Comparison of ENCODE assay signal across 12 cellular contexts in the genomic region with DNA sequence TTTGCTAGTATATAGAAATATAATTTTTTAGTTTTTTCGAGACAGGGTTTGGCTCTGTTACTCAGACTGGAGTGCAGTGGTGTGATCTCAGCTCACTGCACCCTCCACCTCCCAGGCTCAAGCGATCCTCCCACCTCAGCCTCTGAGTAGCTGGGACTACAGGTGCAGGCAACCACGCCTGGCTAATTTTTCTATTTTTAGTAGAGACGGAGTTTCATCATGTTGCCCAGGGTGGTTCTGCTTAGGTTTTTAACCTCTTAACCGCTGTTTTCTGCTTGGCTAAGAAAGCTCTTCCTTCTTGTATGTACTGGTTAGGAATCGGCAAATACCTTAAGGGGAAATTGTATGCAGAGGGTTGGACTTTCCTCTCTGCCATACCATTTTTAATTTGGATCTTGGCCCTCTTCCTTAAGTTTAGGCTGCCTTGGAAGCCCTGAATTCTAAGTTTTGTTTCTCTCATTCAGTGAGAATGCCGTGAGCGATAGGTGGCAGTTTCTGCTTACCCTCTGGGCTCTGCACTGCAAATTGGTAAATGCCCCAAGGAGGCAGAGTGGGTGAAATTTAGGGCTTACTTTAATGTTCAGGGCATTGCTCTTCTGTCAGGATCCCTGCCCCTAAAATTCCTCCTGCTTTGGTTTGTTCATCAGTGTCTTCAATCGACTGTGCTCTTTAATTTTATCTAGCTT. TPM values are rescaled to one million over a fixed set of nuclear protein-coding genes. Genes with fewer than 3 reads are reported as not detected.
DNase-seq lines count a peak whose midpoint lies in the region; ATAC-seq and TF ChIP-seq lines count a peak whose summit lies in the region.
"Had no signal": no experiment of that assay in that cellular context is flagged by ENCODE, and none has a peak within 500 bp of the region (broad histone marks: within the 10 kb centered on the region; RNA-seq: fewer than 3 reads in every experiment).

No MANE protein-coding gene starts in this region.

- intact Hi-C loops in activated T-helper 1 cell treated with anti-CD3 and anti-CD28 coated beads, Interleukin-12 subunit alpha, Interleukin-12 subunit beta, Interleukin-2, Interleukin-4 antibody, amounts not matched to agents 30 ng/mL and 10 ng/mL and 1 ng/mL, durations not matched to agents 14 hours and 24 hours and 36 hours (cut with micrococcal nuclease), result no loop called here
- intact Hi-C loops in left ventricle myocardium superior (cut with micrococcal nuclease), result no loop called here

- H3K27me3 ChIP-seq in GM06990 (replicated peaks; ENCODE audit: control insufficient read depth, insufficient read depth, low read length) (no peaks in the 10 kb centered on the region), gastroesophageal sphincter (no peaks in the 10 kb centered on the region)

- no peaks in the 10 kb centered on the region for H3K4me1 Mint-ChIP-seq in activated T-helper 1 cell treated with anti-CD3 and anti-CD28 coated beads, Interleukin-12 subunit alpha, Interleukin-12 subunit beta, Interleukin-2, Interleukin-4 antibody, amounts not matched to agents 30 ng/mL and 10 ng/mL and 1 ng/mL, durations not matched to agents 14 hours and 24 hours and 36 hours (ENCODE audit: low read depth)

- H3K36me3 ChIP-seq in GM06990 (ENCODE audit: control insufficient read depth, insufficient read depth, low read length) (no peaks in the 10 kb centered on the region), gastroesophageal sphincter (no peaks in the 10 kb centered on the region)

- no peaks in the 10 kb centered on the region for H3K9me3 ChIP-seq in gastroesophageal sphincter

- H3K36me3 Mint-ChIP-seq in activated T-helper 1 cell treated with anti-CD3 and anti-CD28 coated beads, Interleukin-12 subunit alpha, Interleukin-12 subunit beta, Interleukin-2, Interleukin-4 antibody, amounts not matched to agents 30 ng/mL and 10 ng/mL and 1 ng/mL, durations not matched to agents 14 hours and 24 hours and 36 hours (ENCODE audit: low read depth), result no peaks in the 10 kb centered on the region

- no peaks in the 10 kb centered on the region for H3K4me1 ChIP-seq in gastroesophageal sphincter

- no peak overlapping the region for H3K4me3 Mint-ChIP-seq in activated T-helper 1 cell treated with anti-CD3 and anti-CD28 coated beads, Interleukin-12 subunit alpha, Interleukin-12 subunit beta, Interleukin-2, Interleukin-4 antibody, amounts not matched to agents 30 ng/mL and 10 ng/mL and 1 ng/mL, durations not matched to agents 14 hours and 24 hours and 36 hours

- no peak for TF ChIP-seq POLR2A in gastroesophageal sphincter (IDR thresholded peaks at IDR 0.05)

- no peak overlapping the region for H3K27ac ChIP-seq in gastroesophageal sphincter

- H3K4me3 ChIP-seq in GM06990 (replicated peaks; ENCODE audit: low read depth, low read length) (0 out of 2 replicates have a peak overlapping the region, but pooled peaks have one; percentile 6), gastroesophageal sphincter (no peak overlapping the region)

- H3K27me3 Mint-ChIP-seq in activated T-helper 1 cell treated with anti-CD3 and anti-CD28 coated beads, Interleukin-12 subunit alpha, Interleukin-12 subunit beta, Interleukin-2, Interleukin-4 antibody, amounts not matched to agents 30 ng/mL and 10 ng/mL and 1 ng/mL, durations not matched to agents 14 hours and 24 hours and 36 hours (ENCODE audit: insufficient read depth), result peaks cover 9% of the 10 kb centered on the region

- 64% methylated on average over 5 to 8 of the region's 9 CpGs for WGBS in gastroesophageal sphincter (ENCODE audit: low coverage in 1 of 2), 2 donors

- ATAC-seq in GM19328 (IDR thresholded peaks at IDR 0.05; ENCODE audit: unreplicated experiment), result peak; percentile 67
- ATAC-seq in HG03025 (IDR thresholded peaks at IDR 0.05; ENCODE audit: low FRiP score, unreplicated experiment), result peak; percentile 72
- no peak for ATAC-seq in left ventricle myocardium superior
- no peak for ATAC-seq in gastroesophageal sphincter

- no peaks in the 10 kb centered on the region for H3K9me3 Mint-ChIP-seq in activated T-helper 1 cell treated with anti-CD3 and anti-CD28 coated beads, Interleukin-12 subunit alpha, Interleukin-12 subunit beta, Interleukin-2, Interleukin-4 antibody, amounts not matched to agents 30 ng/mL and 10 ng/mL and 1 ng/mL, durations not matched to agents 14 hours and 24 hours and 36 hours

- TF ChIP-seq CTCF in GM06990 (IDR thresholded peaks at IDR 0.05; ENCODE audit: insufficient read depth, low read length, poor library complexity, severe bottlenecking) (peak; percentile 33), gastroesophageal sphincter (IDR thresholded peaks at IDR 0.05) (no peak)

- no peak for TF ChIP-seq EP300 in gastroesophageal sphincter (IDR thresholded peaks at IDR 0.05)

- DNase-seq in GM06990 (ENCODE audit: extremely low read depth, insufficient read length) (peak; percentile 48), NCI-H526 treated with DMSO at 0.1 percent for 48 hours (lab: John Stamatoyannopoulos, UW) (peak; percentile 39), left ventricle myocardium superior (no peak), AG20443 (ENCODE audit: low spot score) (no peak)
- no peak for DNase-seq in activated T-helper 1 cell treated with anti-CD3 and anti-CD28 coated beads, Interleukin-12 subunit alpha, Interleukin-12 subunit beta, Interleukin-2, Interleukin-4 antibody, amounts not matched to agents 30 ng/mL and 10 ng/mL and 1 ng/mL, durations not matched to agents 14 hours and 24 hours and 36 hours (ENCODE audit: low spot score)
- DNase-seq: activated CD4-positive, alpha-beta T cell treated with anti-CD3 and anti-CD28 coated beads, Interleukin-2, amount 50 U/mL, for 1 hour; cortex of kidney; islet precursor cell; stimulated activated CD4-positive, alpha-beta T cell treated with anti-CD3 and anti-CD28 coated beads, Interleukin-15, amount 100 ng/mL, for 24 hours had no signal

- H3K27ac Mint-ChIP-seq in activated T-helper 1 cell treated with anti-CD3 and anti-CD28 coated beads, Interleukin-12 subunit alpha, Interleukin-12 subunit beta, Interleukin-2, Interleukin-4 antibody, amounts not matched to agents 30 ng/mL and 10 ng/mL and 1 ng/mL, durations not matched to agents 14 hours and 24 hours and 36 hours, result no peak overlapping the region

RNA-seq across cellular contexts. Expression of a gene that starts 32.3 kb away (rescaled TPM):
- total RNA-seq in activated T-helper 1 cell treated with anti-CD3 and anti-CD28 coated beads, Interleukin-12 subunit alpha, Interleukin-12 subunit beta, Interleukin-2, Interleukin-4 antibody, amounts not matched to agents 30 ng/mL and 10 ng/mL and 1 ng/mL, durations not matched to agents 14 hours and 24 hours and 36 hours, result 0.37 and 0.44 TPM in 2 replicates
- 0.59 TPM for total RNA-seq in left ventricle myocardium superior
- 1 to 10 TPM in 2 of 4 donors, under 1 TPM in 2; 0.62 to 1.5 (median 1.1) TPM for total RNA-seq in gastroesophageal sphincter

Comparison
In these comparisons a context has a peak if more than half of its experiments do, and no peak if none do; other contexts are left out.
1. DNase-seq: peak in GM06990 (single experiment) and NCI-H526 treated with DMSO at 0.1 percent for 48 hours (single experiment); none in activated T-helper 1 cell treated with anti-CD3 and anti-CD28 coated beads, Interleukin-12 subunit alpha, Interleukin-12 subunit beta, Interleukin-2, Interleukin-4 antibody, amounts not matched to agents 30 ng/mL and 10 ng/mL and 1 ng/mL, durations not matched to agents 14 hours and 24 hours and 36 hours (single experiment), left ventricle myocardium superior (single experiment) and AG20443 (single experiment).
2. ATAC-seq: peak in GM19328 (single experiment) and HG03025 (single experiment); none in left ventricle myocardium superior (single experiment) and gastroesophageal sphincter (single experiment).